Comparison of ENCODE assay signal across 9 cellular contexts in the genomic region with DNA sequence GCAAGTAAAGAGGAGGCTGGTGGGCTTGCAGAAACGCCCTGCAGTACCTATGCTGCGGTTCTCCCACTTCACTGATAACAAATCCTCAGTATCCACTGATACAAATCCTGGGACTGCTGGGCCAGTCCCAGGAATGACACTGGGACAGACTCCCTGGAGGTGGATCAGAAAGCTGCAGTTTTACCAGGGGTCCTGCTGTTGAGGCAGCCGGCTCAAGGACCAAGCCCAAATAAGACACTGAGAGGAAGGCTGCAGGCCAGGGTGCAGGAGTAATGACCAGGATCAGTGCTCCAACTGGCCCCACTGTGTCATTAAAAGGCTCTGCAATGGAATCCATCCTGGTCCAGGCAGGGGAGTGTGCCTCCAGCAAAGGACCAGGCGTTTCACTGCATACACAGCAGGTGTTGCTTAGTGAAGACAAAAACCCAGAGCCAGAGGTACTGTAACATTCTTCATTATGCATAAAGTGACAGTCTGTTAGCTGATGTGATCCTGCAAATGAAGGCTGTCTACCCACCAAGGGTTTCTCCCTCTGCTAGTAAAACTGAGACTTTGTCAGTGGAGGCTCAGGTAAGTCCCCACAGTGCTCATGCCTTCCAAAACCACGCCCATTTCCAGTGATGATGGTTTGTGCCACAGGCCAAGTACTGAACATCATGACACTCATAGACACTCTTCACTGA. TPM values are rescaled to one million over a fixed set of nuclear protein-coding genes. Genes with fewer than 3 reads are reported as not detected.
DNase-seq lines count a peak whose midpoint lies in the region; ATAC-seq, FAIRE-seq and TF ChIP-seq lines count a peak whose summit lies in the region.
"Had no signal": no experiment of that assay in that cellular context is flagged by ENCODE, and none has a peak within 500 bp of the region (broad histone marks: within the 10 kb centered on the region; RNA-seq: fewer than 3 reads in every experiment).

No MANE protein-coding gene starts in this region.

- FAIRE-seq in A549 (lab: Jason Lieb, UNC) (no peak), pancreas (lab: Jason Lieb, UNC) (no peak)

- peak overlapping the region; percentile 93 for H3K4me3 Mint-ChIP-seq in T-helper 2 cell treated with Interferon-gamma antibody and Interleukin-4, amounts not matched to agents 5 μg/mL and 100 μg/mL, for 36 hours

- peak overlapping the region; percentile 12 for H3K27ac Mint-ChIP-seq in T-helper 2 cell treated with Interferon-gamma antibody and Interleukin-4, amounts not matched to agents 5 μg/mL and 100 μg/mL, for 36 hours

- H3K9ac ChIP-seq in iPS-20b (ENCODE audit: low read depth, low read length) (no peak overlapping the region), colonic mucosa (ENCODE audit: low read depth in 2 of 2, low read length in 2 of 2) (no peak overlapping the region)

- H3K4me2 ChIP-seq in A549, result peak overlapping the region; percentile 96; the same call in 2 of the 3 replicates

- no peaks in the 10 kb centered on the region for H3K9me3 Mint-ChIP-seq in T-helper 2 cell treated with Interferon-gamma antibody and Interleukin-4, amounts not matched to agents 5 μg/mL and 100 μg/mL, for 36 hours

- H3K4me1 Mint-ChIP-seq in T-helper 2 cell treated with Interferon-gamma antibody and Interleukin-4, amounts not matched to agents 5 μg/mL and 100 μg/mL, for 36 hours (ENCODE audit: low read depth), result peaks cover 29% of the 10 kb centered on the region

- H3K9me3 ChIP-seq in A549 (no peaks in the 10 kb centered on the region), iPS-20b (ENCODE audit: insufficient read depth, low read depth, low read length) (no peaks in the 10 kb centered on the region), pancreas (no peaks in the 10 kb centered on the region), colonic mucosa (no peaks in the 10 kb centered on the region)
- H3K9me3 ChIP-seq: neutrophil had no signal

- H3K27me3 ChIP-seq in iPS-20b (ENCODE audit: insufficient read depth, low read length), result peaks cover 10% of the 10 kb centered on the region
- no peaks in the 10 kb centered on the region for H3K27me3 ChIP-seq in pancreas
- no peaks in the 10 kb centered on the region for H3K27me3 ChIP-seq in colonic mucosa
- H3K27me3 ChIP-seq: neutrophil had no signal

- H3K27ac ChIP-seq in A549 (peak overlapping the region in 1 of 2 experiments; percentile 97; a peak in 1 of 6 replicates), iPS-20b (ENCODE audit: low read length) (no peak overlapping the region), pancreas (no peak overlapping the region), colonic mucosa (no peak overlapping the region)

- no peak for TF ChIP-seq CTCF in A549 (IDR thresholded peaks at IDR 0.05)
- no peak for TF ChIP-seq CTCF in pancreas (IDR thresholded peaks at IDR 0.05)
- no peak for TF ChIP-seq CTCF in colonic mucosa (IDR thresholded peaks at IDR 0.05)

- H3K4me3 ChIP-seq in A549 (no peak overlapping the region), iPS-20b (ENCODE audit: low read length) (peak overlapping the region; percentile 87), pancreas (peak overlapping the region in 2 of 4 donors; percentile 84 to 96), colonic mucosa (no peak overlapping the region)

- 93% methylated on average over 3 of the region's 5 CpGs for WGBS in A549 (ENCODE audit: missing lambda C conversion rate)
- WGBS in pancreas, 2 donors, result 54 to 55% methylated on average over 5 of the region's 5 CpGs

- ATAC-seq in A549, result no peak
- peak; percentile 34 for ATAC-seq in GM18502 (IDR thresholded peaks at IDR 0.05; ENCODE audit: poor library complexity, unreplicated experiment)
- no peak for ATAC-seq in HG03097 (IDR thresholded peaks at IDR 0.05; ENCODE audit: low FRiP score, unreplicated experiment)
- ATAC-seq in pancreas, result no peak

- H3K4me1 ChIP-seq in A549 (peaks cover 13% of the 10 kb centered on the region; the same call in 2 of the 3 replicates), iPS-20b (ENCODE audit: insufficient read depth, low read length) (peaks cover 2% of the 10 kb centered on the region; the same call in 1 of the 2 replicates), pancreas (peaks cover 8 to 19% (median 17%) of the 10 kb centered on the region in 3 donors), colonic mucosa (peaks cover 13% of the 10 kb centered on the region)

- H3K36me3 ChIP-seq in iPS-20b (ENCODE audit: insufficient read depth, low read depth, low read length) (peaks cover 62% of the 10 kb centered on the region), pancreas (peaks cover 0 to 17% (median 3%) of the 10 kb centered on the region in 3 donors), colonic mucosa (peaks cover 3% of the 10 kb centered on the region)

- CTCF ChIA-PET in A549 (lab: Yijun Ruan, JAX), result interaction anchor here (0.8 kb wide), 1 partner anchor 181 kb away, joined by 3 read pairs; no protein-coding TSS in a partner anchor

- DNase-seq in A549 (ENCODE audit: low read depth in 1 of 2, low spot score in 1 of 2) (no peak), COLO829 (ENCODE audit: low spot score) (no peak), pancreas (no peak), colonic mucosa (no peak)
- peak; percentile 51 for DNase-seq in T-helper 2 cell treated with Interferon-gamma antibody and Interleukin-4, amounts not matched to agents 5 μg/mL and 100 μg/mL, for 36 hours (ENCODE audit: low spot score)

- no peaks in the 10 kb centered on the region for H3K27me3 Mint-ChIP-seq in T-helper 2 cell treated with Interferon-gamma antibody and Interleukin-4, amounts not matched to agents 5 μg/mL and 100 μg/mL, for 36 hours (ENCODE audit: low read depth)

- no peak for TF ChIP-seq EP300 in A549 (IDR thresholded peaks at IDR 0.05)

- no peak for TF ChIP-seq POLR2A in A549 (IDR thresholded peaks at IDR 0.05; ENCODE audit: low read length)

- no peak for TF ChIP-seq RAD21 in A549 (conservative IDR thresholded peaks at IDR 0.05 in 1 of 2, IDR thresholded peaks at IDR 0.05 in 1 of 2)

- intact Hi-C loops in pancreas (cut with DNase I) (no loop called here), colonic mucosa (cut with DNase I) (no loop called here)

- H3K36me3 Mint-ChIP-seq in T-helper 2 cell treated with Interferon-gamma antibody and Interleukin-4, amounts not matched to agents 5 μg/mL and 100 μg/mL, for 36 hours (ENCODE audit: low read depth), result peaks cover 37% of the 10 kb centered on the region

- POLR2A ChIA-PET in A549 (lab: Yijun Ruan, JAX), result no interaction called here

TF ChIP-seq in A549, 52 proteins besides CTCF, POLR2A, EP300 and RAD21 (continues in another document):
- no peak for TF ChIP-seq FOSL2 (IDR thresholded peaks at IDR 0.05)
- TF ChIP-seq FOSL2 (CRISPR knock-in tag; IDR thresholded peaks at IDR 0.05), result no peak
- TF ChIP-seq ZFP36 (IDR thresholded peaks at IDR 0.05; ENCODE audit: borderline replicate concordance, partially characterized antibody), result no peak
- TF ChIP-seq NR3C1 (IDR thresholded peaks at IDR 0.05), result no peak
- TF ChIP-seq, protein P1, sequence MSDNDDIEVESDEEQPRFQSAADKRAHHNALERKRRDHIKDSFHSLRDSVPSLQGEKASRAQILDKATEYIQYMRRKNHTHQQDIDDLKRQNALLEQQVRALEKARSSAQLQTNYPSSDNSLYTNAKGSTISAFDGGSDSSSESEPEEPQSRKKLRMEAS (IDR thresholded peaks at IDR 0.05), result no peak
- no peak for TF ChIP-seq EHMT2 (IDR thresholded peaks at IDR 0.05; ENCODE audit: low read depth)
- no peak for TF ChIP-seq RCOR1 (IDR thresholded peaks at IDR 0.05; ENCODE audit: low read depth, low read length)

RNA-seq across cellular contexts. Expression of a gene that starts 1.4 kb away (rescaled TPM):
- 19.5 and 20.7 TPM in 2 replicates for polyA plus RNA-seq in A549 (2011; rRNA removed)
- 17.2 and 21.4 TPM in 2 replicates for polyA plus RNA-seq in A549 (2012; cell fraction: cytosol; rRNA removed)
- polyA plus RNA-seq in A549 (2012; cell fraction: nucleus; rRNA removed), result 9.6 and 12.1 TPM in 2 replicates
- 19.4 to 20.2 TPM (median 19.5 TPM) in 3 replicates for polyA plus RNA-seq in A549 (2017; fragmentation: RNase III; extraction: RNeasy Plus Mini Kit Qiagen cat#74134 plus additional on column Dnase treatment)
- polyA minus RNA-seq in A549 (2011; rRNA and poly(A)+ RNA removed), result 15.7 and 23.4 TPM in 2 replicates
- 10 to 100 TPM; 13.3 to 19.9 (median 18.8) TPM for total RNA-seq in pancreas
- polyA plus RNA-seq in pancreas, result 10 to 100 TPM; 22.2 to 23.1 TPM
- 10 to 100 TPM; 21.6 to 21.8 TPM for total RNA-seq in colonic mucosa

RNA-seq across cellular contexts. Expression of a gene that starts 16.5 kb away (rescaled TPM):
- 43.3 and 45.7 TPM in 2 replicates for polyA plus RNA-seq in A549 (2011; rRNA removed)
- 24.9 and 25.2 TPM in 2 replicates for polyA plus RNA-seq in A549 (2012; cell fraction: cytosol; rRNA removed)
- 8.0 and 10.1 TPM in 2 replicates for polyA plus RNA-seq in A549 (2012; cell fraction: nucleus; rRNA removed)
- 32.1 to 35.1 TPM (median 34.0 TPM) in 3 replicates for polyA plus RNA-seq in A549 (2017; fragmentation: RNase III; extraction: RNeasy Plus Mini Kit Qiagen cat#74134 plus additional on column Dnase treatment)
- 10.2 and 10.8 TPM in 2 replicates for polyA minus RNA-seq in A549 (2011; rRNA and poly(A)+ RNA removed)
- total RNA-seq in pancreas, result 10 to 100 TPM; 10.4 to 19.1 (median 13.5) TPM
- polyA plus RNA-seq in pancreas, result 10 to 100 TPM; 27.2 to 32.0 TPM
- total RNA-seq in colonic mucosa, result 10 to 100 TPM; 16.1 to 24.7 TPM

RNA-seq across cellular contexts. Expression of a gene that starts 17.3 kb away (rescaled TPM):
- 12.3 and 14.4 TPM in 2 replicates for polyA plus RNA-seq in A549 (2011; rRNA removed)
- polyA plus RNA-seq in A549 (2012; cell fraction: cytosol; rRNA removed), result 19.3 and 24.1 TPM in 2 replicates
- 22.3 and 23.9 TPM in 2 replicates for polyA plus RNA-seq in A549 (2012; cell fraction: nucleus; rRNA removed)
- 15.9 to 16.6 TPM (median 15.9 TPM) in 3 replicates for polyA plus RNA-seq in A549 (2017; fragmentation: RNase III; extraction: RNeasy Plus Mini Kit Qiagen cat#74134 plus additional on column Dnase treatment)
- 12.7 and 12.8 TPM in 2 replicates for polyA minus RNA-seq in A549 (2011; rRNA and poly(A)+ RNA removed)
- total RNA-seq in pancreas, result 10 to 100 TPM in 2 of 6 donors, 1 to 10 TPM in 4; 8.8 to 14.6 (median 9.5) TPM
- 10 to 100 TPM in 1 of 2 donors, 1 to 10 TPM in 1; 6.1 to 12.2 TPM for polyA plus RNA-seq in pancreas
- total RNA-seq in colonic mucosa, result 10 to 100 TPM; 22.3 to 41.5 TPM

RNA-seq across cellular contexts. Expression of a gene that starts 30.1 kb away (rescaled TPM):
- polyA plus RNA-seq in A549 (2011; rRNA removed), result 96.1 and 117 TPM in 2 replicates
- polyA plus RNA-seq in A549 (2012; cell fraction: cytosol; rRNA removed), result 151 and 152 TPM in 2 replicates
- polyA plus RNA-seq in A549 (2012; cell fraction: nucleus; rRNA removed), result 87.3 and 107 TPM in 2 replicates
- 94.4 to 109 TPM (median 95.4 TPM) in 3 replicates for polyA plus RNA-seq in A549 (2017; fragmentation: RNase III; extraction: RNeasy Plus Mini Kit Qiagen cat#74134 plus additional on column Dnase treatment)
- 102 and 137 TPM in 2 replicates for polyA minus RNA-seq in A549 (2011; rRNA and poly(A)+ RNA removed)
- 10 to 100 TPM; 14.2 to 24.1 (median 21.8) TPM for total RNA-seq in pancreas
- 10 to 100 TPM; 24.7 to 37.9 TPM for polyA plus RNA-seq in pancreas
- 10 to 100 TPM; 45.7 to 73.6 TPM for total RNA-seq in colonic mucosa

RNA-seq across cellular contexts. Expression of a gene that starts 30.8 kb away (rescaled TPM):
- polyA plus RNA-seq in A549 (2011; rRNA removed) (36.7 and 51.6 TPM in 2 replicates), A549 (2017; fragmentation: RNase III; extraction: RNeasy Plus Mini Kit Qiagen cat#74134 plus additional on column Dnase treatment) (44.5 to 47.2 TPM (median 46.0 TPM) in 3 replicates), pancreas (under 1 TPM; 0.28 to 0.84 TPM)
- polyA plus RNA-seq in A549 (2012; cell fraction: cytosol; rRNA removed), result 54.6 and 59.4 TPM in 2 replicates
- 96.1 and 103 TPM in 2 replicates for polyA plus RNA-seq in A549 (2012; cell fraction: nucleus; rRNA removed)
- 22.1 and 32.8 TPM in 2 replicates for polyA minus RNA-seq in A549 (2011; rRNA and poly(A)+ RNA removed)
- total RNA-seq in pancreas (1 to 10 TPM in 1 of 6 donors, under 1 TPM in 3, not detected in 2; 0.32 to 1.3 (median 0.67) TPM), colonic mucosa (10 to 100 TPM in 1 of 2 donors, 1 to 10 TPM in 1; 5.1 to 35.9 TPM)
